Comparison of ENCODE assay signal across 1 cellular context in the genomic region with DNA sequence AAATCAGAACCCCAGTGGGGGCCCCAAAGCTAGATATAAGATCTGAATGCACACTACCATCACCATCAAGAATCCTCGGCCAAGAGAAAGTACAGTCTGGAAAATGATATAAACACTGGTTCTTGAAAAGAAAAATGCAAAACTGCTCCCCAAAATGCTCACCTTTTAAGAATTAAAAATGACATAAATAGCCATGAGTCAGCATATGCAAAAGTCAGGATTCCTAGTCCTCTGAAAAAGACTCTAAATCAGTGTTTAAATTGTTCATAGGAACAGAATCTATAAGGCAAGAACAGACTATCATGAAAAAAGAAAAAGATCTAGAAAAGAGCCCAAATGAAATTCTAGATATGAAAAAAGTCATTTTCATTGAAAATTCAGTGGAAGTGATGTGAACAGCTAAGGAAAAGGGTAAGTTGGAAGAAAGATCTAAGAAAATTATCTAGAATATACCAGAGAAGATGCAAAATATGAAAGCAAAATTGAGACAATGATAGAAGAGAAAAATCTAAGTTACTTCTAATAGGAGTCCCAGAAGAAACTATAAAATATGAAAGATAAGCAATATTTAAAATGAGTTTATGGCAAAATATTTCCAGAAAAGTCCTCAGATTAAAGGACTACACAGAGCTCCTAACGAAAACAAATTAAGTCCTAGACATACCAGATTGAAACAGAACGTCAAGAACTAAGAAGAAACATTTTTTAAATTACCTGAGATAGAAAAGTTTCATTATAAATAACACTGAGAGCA.
TF ChIP-seq lines count a peak whose summit lies in the region.

No MANE protein-coding gene starts in this region.

TF ChIP-seq in K562, 482 proteins besides CTCF, POLR2A, EP300 and RAD21 (continued from another document):
- TF ChIP-seq ZBTB33 (CRISPR knock-in tag; IDR thresholded peaks at IDR 0.05): no peak
- no peak for TF ChIP-seq MTA1 (IDR thresholded peaks at IDR 0.05; ENCODE audit: borderline replicate concordance)
- TF ChIP-seq KAT8 (IDR thresholded peaks at IDR 0.05; ENCODE audit: low read depth): no peak
- TF ChIP-seq SMC3 (conservative IDR thresholded peaks at IDR 0.05; ENCODE audit: insufficient read depth, low read depth, low read length): no peak
- TF ChIP-seq ZNF212 (CRISPR knock-in tag; IDR thresholded peaks at IDR 0.05): no peak
- peak; percentile 85 for TF ChIP-seq C11orf30 (IDR thresholded peaks at IDR 0.05; ENCODE audit: low read depth)
- TF ChIP-seq MAFK (IDR thresholded peaks at IDR 0.05; ENCODE audit: low read length): peak; percentile 81; the same call in 1 of the 2 replicates
- no peak for TF ChIP-seq CTBP1 (IDR thresholded peaks at IDR 0.05; ENCODE audit: borderline replicate concordance)
- TF ChIP-seq KLF1 (tag; IDR thresholded peaks at IDR 0.05): no peak
- TF ChIP-seq ARID2 (IDR thresholded peaks at IDR 0.05): no peak
- TF ChIP-seq MAFG (tag; conservative IDR thresholded peaks at IDR 0.05): peak; percentile 82
- 0 out of 2 replicates have a peak, but pooled peaks have one; percentile 8 for TF ChIP-seq POLR2G (IDR thresholded peaks at IDR 0.05; ENCODE audit: low read depth, low read length)
- TF ChIP-seq, protein P1, sequence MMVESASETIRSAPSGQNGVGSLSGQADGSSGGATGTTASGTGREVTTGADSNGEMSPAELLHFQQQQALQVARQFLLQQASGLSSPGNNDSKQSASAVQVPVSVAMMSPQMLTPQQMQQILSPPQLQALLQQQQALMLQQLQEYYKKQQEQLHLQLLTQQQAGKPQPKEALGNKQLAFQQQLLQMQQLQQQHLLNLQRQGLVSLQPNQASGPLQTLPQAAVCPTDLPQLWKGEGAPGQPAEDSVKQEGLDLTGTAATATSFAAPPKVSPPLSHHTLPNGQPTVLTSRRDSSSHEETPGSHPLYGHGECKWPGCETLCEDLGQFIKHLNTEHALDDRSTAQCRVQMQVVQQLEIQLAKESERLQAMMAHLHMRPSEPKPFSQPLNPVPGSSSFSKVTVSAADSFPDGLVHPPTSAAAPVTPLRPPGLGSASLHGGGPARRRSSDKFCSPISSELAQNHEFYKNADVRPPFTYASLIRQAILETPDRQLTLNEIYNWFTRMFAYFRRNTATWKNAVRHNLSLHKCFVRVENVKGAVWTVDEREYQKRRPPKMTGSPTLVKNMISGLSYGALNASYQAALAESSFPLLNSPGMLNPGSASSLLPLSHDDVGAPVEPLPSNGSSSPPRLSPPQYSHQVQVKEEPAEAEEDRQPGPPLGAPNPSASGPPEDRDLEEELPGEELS (CRISPR knock-in tag; IDR thresholded peaks at IDR 0.05; ENCODE audit: borderline replicate concordance): no peak
- no peak for TF ChIP-seq ZKSCAN3 (CRISPR knock-in tag; IDR thresholded peaks at IDR 0.05)
